Comparison of ENCODE assay signal across 33 cellular contexts in the genomic region with DNA sequence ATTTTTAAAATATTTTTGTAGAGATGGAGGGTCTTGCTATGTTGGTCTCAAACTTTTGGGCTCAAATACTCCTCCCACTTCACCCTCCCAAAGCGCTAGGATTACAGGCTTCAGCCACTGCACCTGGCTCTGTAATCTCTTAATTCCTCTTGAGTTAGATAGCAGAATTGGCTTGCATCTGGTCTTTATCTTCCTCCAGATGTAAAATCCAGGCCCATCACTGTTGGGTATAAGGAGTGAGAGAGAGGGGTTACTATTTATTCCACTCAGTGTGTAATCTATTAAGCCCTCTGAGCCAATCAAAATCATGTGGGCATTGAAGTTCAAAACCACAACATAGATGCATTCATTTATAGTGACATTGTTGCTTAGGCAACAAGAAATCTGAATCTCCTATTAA. TPM values are rescaled to one million over a fixed set of nuclear protein-coding genes. Genes with fewer than 3 reads are reported as not detected.
"Had no signal": no experiment of that assay in that cellular context is flagged by ENCODE, and none has a peak within 500 bp of the region (broad histone marks: within the 10 kb centered on the region; RNA-seq: fewer than 3 reads in every experiment).

No MANE protein-coding gene starts in this region.

- H3K27me3 ChIP-seq: body of pancreas, breast epithelium, MG63, SJCRH30 had no signal

- H3K27me3 Mint-ChIP-seq: activated CD4-positive, alpha-beta T cell treated with anti-CD3 and anti-CD28 coated beads, Interleukin-2, amount 10 ng/mL, durations not matched to agents 24 days and 14 days; activated CD8-positive, alpha-beta T cell treated with anti-CD3 and anti-CD28 coated beads for 36 hours; activated naive CD8-positive, alpha-beta T cell treated with anti-CD3 and anti-CD28 coated beads, Interleukin-2, amount 10 ng/mL, durations not matched to agents 7 days and 5 days; IgD-negative memory B cell had no signal

- H3K4me3 Mint-ChIP-seq: activated CD4-positive, alpha-beta T cell treated with anti-CD3 and anti-CD28 coated beads, Interleukin-2, amount 10 ng/mL, durations not matched to agents 24 days and 14 days; activated CD8-positive, alpha-beta T cell treated with anti-CD3 and anti-CD28 coated beads for 36 hours; activated naive CD8-positive, alpha-beta T cell treated with anti-CD3 and anti-CD28 coated beads, Interleukin-2, amount 10 ng/mL, durations not matched to agents 7 days and 5 days; activated T-cell treated with anti-CD3 and anti-CD28 coated beads, Interleukin-2, amount 50 U/mL, for 72 hours; activated T-helper 17 cell treated with anti-CD3 and anti-CD28 coated beads, Interleukin-2, amount 50 U/mL, for 72 hours; IgD-negative memory B cell had no signal

- H3K4me1 ChIP-seq: body of pancreas, breast epithelium, SJCRH30 had no signal

- DNase-seq: activated CD4-positive, alpha-beta T cell treated with anti-CD3 and anti-CD28 coated beads for 1 hour; activated CD4-positive, alpha-beta T cell treated with anti-CD3 and anti-CD28 coated beads, Interleukin-2, amount 10 ng/mL, durations not matched to agents 24 days and 14 days; activated CD4-positive, alpha-beta T cell treated with anti-CD3 and anti-CD28 coated beads, Interleukin-2, amount 50 U/mL, for 4 hours; activated CD4-positive, CD25-positive, alpha-beta regulatory T cell; activated CD8-positive, alpha-beta T cell treated with anti-CD3 and anti-CD28 coated beads for 36 hours; activated effector memory CD4-positive, alpha-beta T cell treated with anti-CD3 and anti-CD28 coated beads, Interleukin-2, amount 50 U/mL, for 16 hours; activated naive CD4-positive, alpha-beta T cell; activated naive CD4-positive, alpha-beta T cell treated with anti-CD3 and anti-CD28 coated beads, Interleukin-2, amount 50 U/mL, for 16 hours; activated naive CD8-positive, alpha-beta T cell treated with anti-CD3 and anti-CD28 coated beads, Interleukin-2, amount 10 ng/mL, durations not matched to agents 7 days and 5 days; activated T-cell treated with anti-CD3 and anti-CD28 coated beads, Interleukin-2, amount 50 U/mL, for 1 hour; activated T-cell treated with anti-CD3 and anti-CD28 coated beads, Interleukin-2, amount 50 U/mL, for 72 hours; amygdala; body of pancreas; Kasumi-1; KBM-7; MG63; NCI-H1092 treated with DMSO at 0.1 percent for 48 hours; NCI-H1417 treated with DMSO at 0.1 percent for 48 hours; NCI-H187 treated with DMSO at 0.1 percent for 48 hours; NCI-H2081; NCI-H226; NCI-H526 treated with DMSO at 0.1 percent for 48 hours; NCI-H774; SHP77; SJCRH30; SW 1271; T1000; WERI-Rb-1 had no signal

- FAIRE-seq: astrocyte had no signal

- ATAC-seq: activated CD8-positive, alpha-beta T cell treated with anti-CD3 and anti-CD28 coated beads for 36 hours; activated T-cell treated with anti-CD3 and anti-CD28 coated beads, Interleukin-2, amount 50 U/mL, for 72 hours; activated T-helper 17 cell treated with anti-CD3 and anti-CD28 coated beads, Interleukin-2, amount 50 U/mL, for 72 hours; body of pancreas; Panc1 had no signal

- H3K36me3 Mint-ChIP-seq: activated naive CD8-positive, alpha-beta T cell treated with anti-CD3 and anti-CD28 coated beads, Interleukin-2, amount 10 ng/mL, durations not matched to agents 7 days and 5 days; IgD-negative memory B cell had no signal

- H3K27ac ChIP-seq: body of pancreas, breast epithelium, SJCRH30, WERI-Rb-1 had no signal

- H3K4me1 Mint-ChIP-seq: activated CD4-positive, alpha-beta T cell treated with anti-CD3 and anti-CD28 coated beads, Interleukin-2, amount 10 ng/mL, durations not matched to agents 24 days and 14 days; activated naive CD8-positive, alpha-beta T cell treated with anti-CD3 and anti-CD28 coated beads, Interleukin-2, amount 10 ng/mL, durations not matched to agents 7 days and 5 days; activated T-helper 17 cell treated with anti-CD3 and anti-CD28 coated beads, Interleukin-2, amount 50 U/mL, for 72 hours; IgD-negative memory B cell had no signal

- H3K9me3 ChIP-seq: body of pancreas, breast epithelium, MG63, SJCRH30 had no signal

- H3K27ac Mint-ChIP-seq: activated CD4-positive, alpha-beta T cell treated with anti-CD3 and anti-CD28 coated beads, Interleukin-2, amount 10 ng/mL, durations not matched to agents 24 days and 14 days; activated CD8-positive, alpha-beta T cell treated with anti-CD3 and anti-CD28 coated beads for 36 hours; activated naive CD8-positive, alpha-beta T cell treated with anti-CD3 and anti-CD28 coated beads, Interleukin-2, amount 10 ng/mL, durations not matched to agents 7 days and 5 days; activated T-cell treated with anti-CD3 and anti-CD28 coated beads, Interleukin-2, amount 50 U/mL, for 72 hours; activated T-helper 17 cell treated with anti-CD3 and anti-CD28 coated beads, Interleukin-2, amount 50 U/mL, for 72 hours; IgD-negative memory B cell had no signal

- H3K9me3 Mint-ChIP-seq: activated CD4-positive, alpha-beta T cell treated with anti-CD3 and anti-CD28 coated beads, Interleukin-2, amount 10 ng/mL, durations not matched to agents 24 days and 14 days; activated CD8-positive, alpha-beta T cell treated with anti-CD3 and anti-CD28 coated beads for 36 hours; activated naive CD8-positive, alpha-beta T cell treated with anti-CD3 and anti-CD28 coated beads, Interleukin-2, amount 10 ng/mL, durations not matched to agents 7 days and 5 days; activated T-cell treated with anti-CD3 and anti-CD28 coated beads, Interleukin-2, amount 50 U/mL, for 72 hours; activated T-helper 17 cell treated with anti-CD3 and anti-CD28 coated beads, Interleukin-2, amount 50 U/mL, for 72 hours had no signal

- H3K4me3 ChIP-seq: body of pancreas, breast epithelium, MG63, SJCRH30 had no signal

- H3K36me3 ChIP-seq: breast epithelium, MG63, SJCRH30, WERI-Rb-1 had no signal

RNA-seq across cellular contexts. Expression of gene ANK2, which starts 33.9 kb away (rescaled TPM):
- polyA plus RNA-seq: IgD-negative memory B cell had no signal
